Comparison of ENCODE assay signal across 24 cellular contexts in genomic region chr4:103397527-103397926, GRCh38.
DNase-seq lines count a peak whose midpoint lies in the region; ATAC-seq and TF ChIP-seq lines count a peak whose summit lies in the region.
"Had no signal": no experiment of that assay in that cellular context is flagged by ENCODE, and none has a peak within 500 bp of the region (broad histone marks: within the 10 kb centered on the region; RNA-seq: fewer than 3 reads in every experiment).

No MANE protein-coding gene starts in this region.

- no peak overlapping the region for H3K9ac ChIP-seq in SK-N-SH
- H3K9ac ChIP-seq: BLaER1 treated with 17β-estradiol and CSF1 and Interleukin-3, amounts not matched to agents 10 nM and 100 nM; GM23248 had no signal

- no peaks in the 10 kb centered on the region for H3K4me1 Mint-ChIP-seq in activated T-cell treated with anti-CD3 and anti-CD28 coated beads, Interleukin-2, amount 50 U/mL, for 24 hours (ENCODE audit: low read depth)
- H3K4me1 Mint-ChIP-seq: CD14-positive monocyte; CD8-positive, alpha-beta memory T cell had no signal

- POLR2A ChIA-PET in SK-N-SH (lab: Yijun Ruan, JAX), result no interaction called here

- H3K27ac ChIP-seq in SK-N-SH (ENCODE audit: low read depth in 2 of 2, low read length in 1 of 2) (peak overlapping the region in 1 of 2 experiments; percentile 31; a peak in 2 of 4 replicates), stomach (no peak overlapping the region)
- H3K27ac ChIP-seq: A549; BLaER1 treated with 17β-estradiol and CSF1 and Interleukin-3, amounts not matched to agents 10 nM and 100 nM; GM23248 had no signal

- H3K4me3 Mint-ChIP-seq in activated T-cell treated with anti-CD3 and anti-CD28 coated beads, Interleukin-2, amount 50 U/mL, for 24 hours, result no peak overlapping the region
- H3K4me3 Mint-ChIP-seq: CD14-positive monocyte; CD4-positive, alpha-beta T cell; CD8-positive, alpha-beta memory T cell had no signal

- no peak overlapping the region for H3K4me3 ChIP-seq in SK-N-SH (ENCODE audit: low read depth in 2 of 2, low read length in 1 of 2)
- H3K4me3 ChIP-seq in fibroblast of pulmonary artery (replicated peaks; ENCODE audit: low read depth, low read length), result no peak overlapping the region
- no peak overlapping the region for H3K4me3 ChIP-seq in neuron (ENCODE audit: low read length)
- no peak overlapping the region for H3K4me3 ChIP-seq in stomach
- H3K4me3 ChIP-seq: A549; BLaER1 treated with 17β-estradiol and CSF1 and Interleukin-3, amounts not matched to agents 10 nM and 100 nM; GM23248 had no signal

- no peaks in the 10 kb centered on the region for H4K20me1 ChIP-seq in SK-N-SH (ENCODE audit: insufficient read depth)
- H4K20me1 ChIP-seq: BLaER1 treated with 17β-estradiol and CSF1 and Interleukin-3, amounts not matched to agents 10 nM and 100 nM had no signal

- TF ChIP-seq POLR2A in stomach (IDR thresholded peaks at IDR 0.05), result no peak

- no peak overlapping the region for H3K27ac Mint-ChIP-seq in activated T-cell treated with anti-CD3 and anti-CD28 coated beads, Interleukin-2, amount 50 U/mL, for 24 hours
- H3K27ac Mint-ChIP-seq: CD14-positive monocyte; CD4-positive, alpha-beta T cell; CD8-positive, alpha-beta memory T cell had no signal

- H3K27me3 Mint-ChIP-seq in activated T-cell treated with anti-CD3 and anti-CD28 coated beads, Interleukin-2, amount 50 U/mL, for 24 hours, result no peaks in the 10 kb centered on the region
- H3K27me3 Mint-ChIP-seq: CD4-positive, alpha-beta T cell had no signal

- DNase-seq in SK-N-SH, result no peak
- peak; percentile 1 for DNase-seq in fibroblast of pulmonary artery (ENCODE audit: low read depth)
- DNase-seq in retina, result peak; percentile 10
- DNase-seq in stomach, result no peak
- DNase-seq in KBM-7, result no peak
- DNase-seq in activated T-cell treated with anti-CD3 and anti-CD28 coated beads, Interleukin-2, amount 50 U/mL, for 24 hours, result no peak
- DNase-seq: 8988T; ACHN; AML-193; BE2C; CD4-positive, alpha-beta T cell; CD8-positive, alpha-beta memory T cell; DMS 273 treated with DMSO at 0.1 percent for 48 hours; DMS53; DMS79 treated with DMSO at 0.1 percent for 48 hours; GF-D8; GM23248; H7; HCEC 1CT had no signal

- ATAC-seq in GM19395 (IDR thresholded peaks at IDR 0.05; ENCODE audit: unreplicated experiment), result no peak
- ATAC-seq: A549 had no signal

- TF ChIP-seq EP300 in SK-N-SH (IDR thresholded peaks at IDR 0.05; ENCODE audit: borderline replicate concordance in 1 of 2, low read depth in 1 of 2, low read length in 1 of 2) (no peak), stomach (IDR thresholded peaks at IDR 0.05) (no peak)

- no peaks in the 10 kb centered on the region for H3K79me2 ChIP-seq in SK-N-SH (ENCODE audit: insufficient read depth)

- H3K27me3 ChIP-seq in SK-N-SH (ENCODE audit: insufficient read depth) (no peaks in the 10 kb centered on the region), neuron (ENCODE audit: insufficient read depth, low read length) (no peaks in the 10 kb centered on the region), stomach (no peaks in the 10 kb centered on the region)
- H3K27me3 ChIP-seq: BE2C; BLaER1 treated with 17β-estradiol and CSF1 and Interleukin-3, amounts not matched to agents 10 nM and 100 nM had no signal

- TF ChIP-seq CTCF in SK-N-SH (IDR thresholded peaks at IDR 0.05), result no peak
- no peak for TF ChIP-seq CTCF in fibroblast of pulmonary artery (IDR thresholded peaks at IDR 0.05; ENCODE audit: low read length, missing control alignments)
- no peak for TF ChIP-seq CTCF in stomach (IDR thresholded peaks at IDR 0.05)

- CTCF ChIA-PET in SK-N-SH (lab: Yijun Ruan, JAX), result no interaction called here

- intact Hi-C loops in stomach (cut with DNase I; ENCODE audit: low total_unique reads), result no loop called here

- no peaks in the 10 kb centered on the region for H3K9me3 ChIP-seq in SK-N-SH
- H3K9me3 ChIP-seq in neuron (ENCODE audit: low read length), result no peaks in the 10 kb centered on the region
- H3K9me3 ChIP-seq in stomach, result no peaks in the 10 kb centered on the region
- H3K9me3 ChIP-seq: A549; BE2C; BLaER1 treated with 17β-estradiol and CSF1 and Interleukin-3, amounts not matched to agents 10 nM and 100 nM had no signal

- no peaks in the 10 kb centered on the region for H3K4me1 ChIP-seq in SK-N-SH (ENCODE audit: control insufficient read depth in 1 of 2, insufficient read depth in 2 of 2, low read depth in 1 of 2, low read length in 1 of 2)
- peaks cover 7% of the 10 kb centered on the region for H3K4me1 ChIP-seq in neuron (ENCODE audit: insufficient read depth, low read length)
- no peaks in the 10 kb centered on the region for H3K4me1 ChIP-seq in stomach
- H3K4me1 ChIP-seq: A549, BE2C had no signal

- H3F3A ChIP-seq in SK-N-SH (replicated peaks; ENCODE audit: insufficient read depth), result no peaks in the 10 kb centered on the region

- no peaks in the 10 kb centered on the region for H3K9me3 Mint-ChIP-seq in activated T-cell treated with anti-CD3 and anti-CD28 coated beads, Interleukin-2, amount 50 U/mL, for 24 hours

- no peak for TF ChIP-seq RAD21 in SK-N-SH (IDR thresholded peaks at IDR 0.05; ENCODE audit: low read length)

- H3K36me3 ChIP-seq in SK-N-SH (replicated peaks in 1 of 2; ENCODE audit: control insufficient read depth in 1 of 2, insufficient read depth in 2 of 2, low read length in 1 of 2) (no peaks in the 10 kb centered on the region), neuron (ENCODE audit: insufficient read depth, low read length) (no peaks in the 10 kb centered on the region), stomach (no peaks in the 10 kb centered on the region)
- H3K36me3 ChIP-seq: BE2C; BLaER1 treated with 17β-estradiol and CSF1 and Interleukin-3, amounts not matched to agents 10 nM and 100 nM had no signal

- H3K4me2 ChIP-seq in SK-N-SH, result peak overlapping the region; percentile 17; the same call in 1 of the 2 replicates
- H3K4me2 ChIP-seq: A549; BLaER1 treated with 17β-estradiol and CSF1 and Interleukin-3, amounts not matched to agents 10 nM and 100 nM had no signal

- in situ Hi-C loops in KBM-7 (cut with MboI; ENCODE audit: low pct_unique_long_range_greater_than_20kb, low sequenced_read_pairs), result no loop called here

- WGBS in SK-N-SH (ENCODE audit: low lambda C conversion rate), result 4% methylated on average over 2 of the region's 2 CpGs
- 54 to 72% (median 64%) methylated on average over 2 of the region's 2 CpGs for WGBS in stomach, 5 donors

- no peaks in the 10 kb centered on the region for H3K36me3 Mint-ChIP-seq in activated T-cell treated with anti-CD3 and anti-CD28 coated beads, Interleukin-2, amount 50 U/mL, for 24 hours (ENCODE audit: low read depth)
- H3K36me3 Mint-ChIP-seq: CD14-positive monocyte; CD8-positive, alpha-beta memory T cell had no signal

- no peaks in the 10 kb centered on the region for H3K9me2 ChIP-seq in SK-N-SH

- H2AFZ ChIP-seq in SK-N-SH (ENCODE audit: low read depth), result no peak overlapping the region
- peak overlapping the region; percentile 67 for H2AFZ ChIP-seq in neuron (ENCODE audit: low read depth, low read length)
- H2AFZ ChIP-seq: GM23248 had no signal

TF ChIP-seq in SK-N-SH, 30 proteins besides CTCF, POLR2A, EP300 and RAD21:
- TF ChIP-seq POLR2AphosphoS5 (IDR thresholded peaks at IDR 0.05; ENCODE audit: low read depth, low read length), result no peak
- no peak for TF ChIP-seq FOXM1 (IDR thresholded peaks at IDR 0.05; ENCODE audit: low read depth)
- TF ChIP-seq SIN3A (IDR thresholded peaks at IDR 0.05; ENCODE audit: borderline replicate concordance, low read depth, low read length), result no peak

Comparison
In these comparisons a context has a peak if more than half of its experiments do, and no peak if none do; other contexts are left out.
1. DNase-seq: peak in fibroblast of pulmonary artery (single experiment) and retina (single experiment); none in SK-N-SH (single experiment), stomach (single experiment), KBM-7 (single experiment) and activated T-cell treated with anti-CD3 and anti-CD28 coated beads, Interleukin-2, amount 50 U/mL, for 24 hours (single experiment).